In genomic region chr15:71341811-71342550, GRCh38 we compare ENCODE assay signal across 21 cellular contexts.
A peak's percentile ranks its signal among the peaks of the same experiment; 100 is the strongest.
DNase-seq lines count a peak whose midpoint lies in the region; ATAC-seq, FAIRE-seq and TF ChIP-seq lines count a peak whose summit lies in the region.
"Had no signal": no experiment of that assay in that cellular context is flagged by ENCODE, and none has a peak within 500 bp of the region (broad histone marks: within the 10 kb centered on the region; RNA-seq: fewer than 3 reads in every experiment).

No MANE protein-coding gene starts in this region.

- no peaks in the 10 kb centered on the region for H3K79me2 ChIP-seq in H1 (ENCODE audit: control insufficient read depth in 1 of 2, insufficient read depth in 2 of 2, low read length in 2 of 2)
- no peaks in the 10 kb centered on the region for H3K79me2 ChIP-seq in GM23338 (replicated peaks; ENCODE audit: insufficient read depth)

- H3K9me3 ChIP-seq in H1 (ENCODE audit: insufficient read depth in 2 of 2, low read depth in 1 of 2, low read length in 1 of 2) (no peaks in the 10 kb centered on the region), neuronal stem cell (replicated peaks in 1 of 2; ENCODE audit: control insufficient read depth in 2 of 2, insufficient read depth in 1 of 2, low read depth in 1 of 2, low read length in 2 of 2) (no peaks in the 10 kb centered on the region)
- H3K9me3 ChIP-seq: BLaER1 had no signal

- TF ChIP-seq EP300 in H1 (IDR thresholded peaks at IDR 0.05; ENCODE audit: borderline replicate concordance in 1 of 2, low read depth in 2 of 2, low read length in 2 of 2), result no peak

- H3K4me3 ChIP-seq in H1 (ENCODE audit: extremely low read depth in 1 of 4, insufficient read depth in 2 of 4, low read depth in 3 of 4, low read length in 4 of 4), result no peak overlapping the region
- no peak overlapping the region for H3K4me3 ChIP-seq in neuronal stem cell (ENCODE audit: low read length in 2 of 2)
- no peak overlapping the region for H3K4me3 ChIP-seq in GM23338
- H3K4me3 ChIP-seq: BLaER1, GM12878, GM23248 had no signal

- POLR2A ChIA-PET in H1 (lab: Charles Lee; ENCODE audit: partially characterized antibody), result interaction anchor here (0.7 kb wide), 1 partner anchor 62 kb away, joined by 3 read pairs; no protein-coding TSS in a partner anchor

- no peaks in the 10 kb centered on the region for H3K23me2 ChIP-seq in H1 (ENCODE audit: low read depth, low read length)

- H3K4me1 ChIP-seq in H1 (replicated peaks in 1 of 4; ENCODE audit: control insufficient read depth in 3 of 4, insufficient read depth in 4 of 4, low read length in 3 of 4), result peaks cover 2 to 8% (median 7%) of the 10 kb centered on the region in 4 experiments
- peaks cover 0 to 6% of the 10 kb centered on the region in 2 donors for H3K4me1 ChIP-seq in neuronal stem cell (ENCODE audit: control insufficient read depth in 2 of 2, insufficient read depth in 1 of 2, low read depth in 1 of 2, low read length in 2 of 2)
- H3K4me1 ChIP-seq in GM23338 (ENCODE audit: insufficient read depth), result peaks cover 9% of the 10 kb centered on the region; the same call in 1 of the 2 replicates
- H3K4me1 ChIP-seq: BLaER1 had no signal

- H2BK12ac ChIP-seq in H1 (ENCODE audit: low read depth, low read length) (0 out of 2 replicates have a peak overlapping the region, but pooled peaks have one; percentile 72), neuronal stem cell (ENCODE audit: low read length) (no peak overlapping the region)

- CTCF ChIA-PET in H1 (lab: Charles Lee; ENCODE audit: partially characterized antibody), result interaction anchor here (0.7 to 1.0 kb wide), 3 partner anchors 9 to 120 kb away, joined by 3 to 5 read pairs (median 4); no protein-coding TSS in a partner anchor

- no peak for ATAC-seq in GM23338
- ATAC-seq: GM12878, HCT116 had no signal

- no peak for FAIRE-seq in H1 (lab: Jason Lieb, UNC)
- FAIRE-seq: GM12878, HTR-8/SVneo had no signal

- no peaks in the 10 kb centered on the region for H3K36me3 ChIP-seq in H1 (ENCODE audit: control insufficient read depth in 2 of 4, insufficient read depth in 4 of 4, low read length in 3 of 4)
- no peaks in the 10 kb centered on the region for H3K36me3 ChIP-seq in neuronal stem cell (replicated peaks in 1 of 2; ENCODE audit: control insufficient read depth in 2 of 2, insufficient read depth in 2 of 2, low read length in 2 of 2)
- H3K36me3 ChIP-seq in GM23338 (ENCODE audit: insufficient read depth), result no peaks in the 10 kb centered on the region
- H3K36me3 ChIP-seq: BLaER1 had no signal

- no peaks in the 10 kb centered on the region for H3K36me3 Mint-ChIP-seq in GM23338 (ENCODE audit: low read depth)
- H3K36me3 Mint-ChIP-seq: CD14-positive monocyte; CD4-positive, alpha-beta memory T cell; IgD-negative memory B cell had no signal

- H3K79me1 ChIP-seq in H1 (ENCODE audit: low read depth, low read length), result no peaks in the 10 kb centered on the region
- H3K79me1 ChIP-seq in neuronal stem cell (ENCODE audit: low read depth, low read length), result no peaks in the 10 kb centered on the region

- H2BK120ac ChIP-seq in H1 (replicated peaks; ENCODE audit: low read depth, low read length) (no peak overlapping the region), neuronal stem cell (ENCODE audit: low read depth, low read length) (no peak overlapping the region)

- no peak overlapping the region; the same call in 1 of the 2 replicates for H4K8ac ChIP-seq in H1 (ENCODE audit: extremely low read depth, insufficient read depth, low read length)
- no peak overlapping the region for H4K8ac ChIP-seq in neuronal stem cell (ENCODE audit: low read depth, low read length)

- H3K18ac ChIP-seq in H1 (ENCODE audit: extremely low read depth, low read length), result no peak overlapping the region
- no peak overlapping the region for H3K18ac ChIP-seq in neuronal stem cell (ENCODE audit: low read length)

- H3K27me3 Mint-ChIP-seq in GM23338 (ENCODE audit: insufficient read depth, low read depth, poor library complexity), result no peaks in the 10 kb centered on the region

- DNase-seq in LHCN-M2 (ENCODE audit: low read depth), result peak; percentile 44
- DNase-seq in NCI-H82 (lab: John Stamatoyannopoulos, UW), result peak; percentile 88
- DNase-seq in H1 (ENCODE audit: low read depth in 1 of 2, low spot score in 2 of 2), result no peak
- no peak for DNase-seq in neuronal stem cell (ENCODE audit: low spot score)
- no peak for DNase-seq in RPMI8226
- no peak for DNase-seq in stimulated activated CD4-positive, alpha-beta T cell treated with anti-CD3 and anti-CD28 coated beads, Interleukin-2, amount 100 ng/mL, for 24 hours
- no peak for DNase-seq in GM23338 (ENCODE audit: low spot score)
- DNase-seq in activated T-cell treated with anti-CD3 and anti-CD28 coated beads, Interleukin-2, amount 50 U/mL, for 48 hours, result no peak
- DNase-seq: 8988T; CD4-positive, alpha-beta memory T cell; DMS79 treated with DMSO at 0.1 percent for 48 hours; GF-D8; GM23248; H7; HFFc6 had no signal

- H3K27ac Mint-ChIP-seq in GM23338, result no peak overlapping the region
- H3K27ac Mint-ChIP-seq: CD14-positive monocyte, HFFc6, IgD-negative memory B cell had no signal

- H3K27ac ChIP-seq in H1 (ENCODE audit: low read depth, low read length) (no peak overlapping the region), neuronal stem cell (replicated peaks; ENCODE audit: low read length) (no peak overlapping the region), GM23338 (ENCODE audit: low read depth) (no peak overlapping the region)
- H3K27ac ChIP-seq: BLaER1, GM23248 had no signal

- H4K20me1 ChIP-seq in H1 (replicated peaks in 1 of 2; ENCODE audit: control insufficient read depth in 1 of 2, insufficient read depth in 2 of 2, low read length in 2 of 2) (no peaks in the 10 kb centered on the region), GM23338 (replicated peaks; ENCODE audit: insufficient read depth) (no peaks in the 10 kb centered on the region)
- H4K20me1 ChIP-seq: BLaER1 had no signal

- no peak for TF ChIP-seq CTCF in H1 (IDR thresholded peaks at IDR 0.05; ENCODE audit: control extremely low read depth in 1 of 3, insufficient read depth in 1 of 3, low read depth in 1 of 3, low read length in 3 of 3)
- no peak for TF ChIP-seq CTCF in GM23338 (conservative IDR thresholded peaks at IDR 0.05; ENCODE audit: low read depth in 2 of 2)

- no peaks in the 10 kb centered on the region for H3F3A ChIP-seq in GM23338 (replicated peaks; ENCODE audit: low read depth)

- no peak overlapping the region for H3K14ac ChIP-seq in H1 (ENCODE audit: insufficient read length)
- H3K14ac ChIP-seq in neuronal stem cell (ENCODE audit: low read length), result no peak overlapping the region

- H3K4me2 ChIP-seq in H1 (ENCODE audit: insufficient read depth in 1 of 2, low read depth in 2 of 2, low read length in 2 of 2), result no peak overlapping the region
- H3K4me2 ChIP-seq in neuronal stem cell (ENCODE audit: insufficient read depth, low read length, poor library complexity, severe bottlenecking), result no peak overlapping the region
- no peak overlapping the region for H3K4me2 ChIP-seq in GM23338
- H3K4me2 ChIP-seq: BLaER1 had no signal

- no peak for TF ChIP-seq RAD21 in H1 (IDR thresholded peaks at IDR 0.05 in 1 of 2, conservative IDR thresholded peaks at IDR 0.05 in 1 of 2; ENCODE audit: low read depth in 2 of 2, low read length in 2 of 2)

- H3K4me1 Mint-ChIP-seq in GM23338, result peaks cover 26% of the 10 kb centered on the region
- H3K4me1 Mint-ChIP-seq: CD14-positive monocyte, IgD-negative memory B cell had no signal

- H3K23ac ChIP-seq in H1 (ENCODE audit: insufficient read length) (no peak overlapping the region), neuronal stem cell (ENCODE audit: low read depth, low read length, poor library complexity) (no peak overlapping the region)

- H4K5ac ChIP-seq in H1 (ENCODE audit: insufficient read length, low read depth, low read length), result no peak overlapping the region

- H3K4ac ChIP-seq in H1 (replicated peaks; ENCODE audit: insufficient read length, low read depth, low read length) (no peak overlapping the region), neuronal stem cell (ENCODE audit: low read length) (no peak overlapping the region)

- no peak for TF ChIP-seq POLR2A in H1 (IDR thresholded peaks at IDR 0.05; ENCODE audit: control extremely low read depth in 1 of 2, low read depth in 2 of 2, low read length in 2 of 2)

- H2AFZ ChIP-seq in H1 (ENCODE audit: low read length) (no peak overlapping the region), neuronal stem cell (ENCODE audit: low read length) (no peak overlapping the region), GM23338 (no peak overlapping the region)
- H2AFZ ChIP-seq: GM23248 had no signal

- H3K9ac ChIP-seq in H1 (replicated peaks in 1 of 4; ENCODE audit: extremely low read depth in 1 of 4, low read depth in 3 of 4, low read length in 3 of 4) (no peak overlapping the region; a peak in 1 of 7 replicates), neuronal stem cell (ENCODE audit: low read depth, low read length, poor library complexity) (no peak overlapping the region)
- H3K9ac ChIP-seq: BLaER1, GM23248 had no signal

- H2BK15ac ChIP-seq in H1 (ENCODE audit: low read length) (no peak overlapping the region), neuronal stem cell (ENCODE audit: low read length) (no peak overlapping the region)

- H3K9me2 ChIP-seq in GM23338 (ENCODE audit: insufficient read depth), result peaks cover 15% of the 10 kb centered on the region; the same call in 1 of the 2 replicates

- H4K91ac ChIP-seq in H1 (replicated peaks; ENCODE audit: insufficient read length, low read length) (no peak overlapping the region), neuronal stem cell (ENCODE audit: low read depth, low read length, poor library complexity) (no peak overlapping the region)

- H3K9me3 Mint-ChIP-seq in GM23338, result no peaks in the 10 kb centered on the region
- H3K9me3 Mint-ChIP-seq: CD4-positive, alpha-beta memory T cell; HFFc6; IgD-negative memory B cell had no signal

- no peak overlapping the region for H3K4me3 Mint-ChIP-seq in GM23338
- H3K4me3 Mint-ChIP-seq: CD14-positive monocyte; CD4-positive, alpha-beta memory T cell; HFFc6; IgD-negative memory B cell had no signal

- H3K56ac ChIP-seq in H1 (replicated peaks; ENCODE audit: insufficient read length, low read depth, low read length), result peak overlapping the region; percentile 27

- no peak overlapping the region for H2BK5ac ChIP-seq in H1 (ENCODE audit: low read depth, low read length)
- no peak overlapping the region for H2BK5ac ChIP-seq in neuronal stem cell (ENCODE audit: low read length)

- no peak overlapping the region for H2BK20ac ChIP-seq in H1 (ENCODE audit: low read length)

- 92% methylated on average over 8 of the region's 8 CpGs; no CpG with 5 or more reads in 1 of the 2 experiments for WGBS in H1 (ENCODE audit: extremely low coverage in 1 of 2, insufficient coverage in 1 of 2, insufficient read length in 1 of 2, insufficient replicate concordance in 2 of 2, low coverage in 1 of 2, low lambda C conversion rate in 2 of 2, missing lambda C conversion rate in 1 of 2), 2 experiments
- no CpG with 5 or more reads among the region's 8 CpGs for WGBS in neuronal stem cell (ENCODE audit: extremely low coverage in 2 of 2, insufficient read length in 2 of 2, insufficient replicate concordance in 1 of 2), 2 donors

- H3K27me3 ChIP-seq in H1 (replicated peaks in 1 of 4; ENCODE audit: control insufficient read depth in 3 of 4, extremely low read depth in 1 of 4, insufficient read depth in 3 of 4, low read length in 3 of 4), result no peaks in the 10 kb centered on the region
- H3K27me3 ChIP-seq in neuronal stem cell (ENCODE audit: control insufficient read depth in 3 of 3, insufficient read depth in 3 of 3, low read depth in 1 of 3, low read length in 3 of 3), result no peaks in the 10 kb centered on the region
- no peaks in the 10 kb centered on the region for H3K27me3 ChIP-seq in GM23338 (ENCODE audit: insufficient read depth)
- H3K27me3 ChIP-seq: BLaER1 had no signal

- H2AK5ac ChIP-seq in H1 (ENCODE audit: low read depth, low read length) (no peak overlapping the region), neuronal stem cell (ENCODE audit: low read depth, low read length) (peak overlapping the region; percentile 3)

Comparison
In these comparisons a context has a peak if more than half of its experiments do, and no peak if none do; other contexts are left out.
1. DNase-seq: peak in LHCN-M2 (single experiment) and NCI-H82 (single experiment); none in H1 (0 of 2), neuronal stem cell (single experiment), RPMI8226 (single experiment), stimulated activated CD4-positive, alpha-beta T cell treated with anti-CD3 and anti-CD28 coated beads, Interleukin-2, amount 100 ng/mL, for 24 hours (0 of 2), GM23338 (single experiment) and activated T-cell treated with anti-CD3 and anti-CD28 coated beads, Interleukin-2, amount 50 U/mL, for 48 hours (0 of 2).